13 cellular contexts compared by ENCODE assay signal in the genomic region with DNA sequence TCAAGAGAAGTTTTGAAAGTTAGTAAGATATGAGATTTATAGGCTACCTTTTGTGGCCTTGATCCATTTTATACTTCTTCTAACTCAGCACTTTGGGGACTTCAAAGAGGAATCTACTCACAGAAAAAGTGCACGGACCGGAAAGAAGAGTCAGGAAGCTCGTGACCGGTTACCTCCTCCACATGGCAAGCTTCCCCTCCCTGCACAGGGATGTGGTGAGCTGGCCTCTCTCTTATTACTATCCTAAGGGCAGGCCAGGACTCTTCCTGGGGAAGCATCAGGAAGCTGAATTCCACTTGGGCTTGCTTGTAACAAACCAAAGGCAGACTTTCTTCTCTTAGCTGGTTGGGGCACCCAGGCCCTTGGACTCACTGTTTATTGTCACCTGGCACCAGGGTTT.
"Had no signal": no experiment of that assay in that cellular context is flagged by ENCODE, and none has a peak within 500 bp of the region (broad histone marks: within the 10 kb centered on the region; RNA-seq: fewer than 3 reads in every experiment).

No MANE protein-coding gene starts in this region.

- DNase-seq: activated CD4-positive, alpha-beta memory T cell treated with anti-CD3 and anti-CD28 coated beads for 36 hours; activated CD4-positive, CD25-positive, alpha-beta regulatory T cell treated with anti-CD3 and anti-CD28 coated beads, Interleukin-2, amount 50 U/mL, for 72 hours; activated gamma-delta T cell; activated naive CD8-positive, alpha-beta T cell treated with anti-CD3 and anti-CD28 coated beads for 36 hours; activated T-cell treated with anti-CD3 and anti-CD28 coated beads, Interleukin-2, amount 50 U/mL, for 48 hours; anterior cingulate cortex; esophagus squamous epithelium; gastrocnemius medialis; heart right ventricle; naive thymus-derived CD4-positive, alpha-beta T cell; right lobe of liver had no signal

- H3K27ac ChIP-seq: esophagus squamous epithelium, gastrocnemius medialis, heart right ventricle, right lobe of liver, tibial nerve had no signal

- H3K36me3 Mint-ChIP-seq: activated CD4-positive, alpha-beta memory T cell treated with anti-CD3 and anti-CD28 coated beads for 36 hours; activated naive CD8-positive, alpha-beta T cell treated with anti-CD3 and anti-CD28 coated beads for 36 hours; naive thymus-derived CD4-positive, alpha-beta T cell; stimulated activated memory B cell treated with anti-CD40 and anti-IgM and Interleukin-4, amounts not matched to agents 10 μg/mL and 1 μg/mL and 100 μg/mL, for 72 hours had no signal

- H3K4me1 Mint-ChIP-seq: activated naive CD8-positive, alpha-beta T cell treated with anti-CD3 and anti-CD28 coated beads for 36 hours; naive thymus-derived CD4-positive, alpha-beta T cell; stimulated activated memory B cell treated with anti-CD40 and anti-IgM and Interleukin-4, amounts not matched to agents 10 μg/mL and 1 μg/mL and 100 μg/mL, for 72 hours had no signal

- H3K27ac Mint-ChIP-seq: activated CD4-positive, alpha-beta memory T cell treated with anti-CD3 and anti-CD28 coated beads for 36 hours; activated naive CD8-positive, alpha-beta T cell treated with anti-CD3 and anti-CD28 coated beads for 36 hours; naive thymus-derived CD4-positive, alpha-beta T cell; stimulated activated memory B cell treated with anti-CD40 and anti-IgM and Interleukin-4, amounts not matched to agents 10 μg/mL and 1 μg/mL and 100 μg/mL, for 72 hours had no signal

- H3K36me3 ChIP-seq: esophagus squamous epithelium, gastrocnemius medialis, heart right ventricle, right lobe of liver, tibial nerve had no signal

- H3K9me3 ChIP-seq: esophagus squamous epithelium, gastrocnemius medialis, heart right ventricle, right lobe of liver, tibial nerve had no signal

- H3K9me3 Mint-ChIP-seq: activated CD4-positive, alpha-beta memory T cell treated with anti-CD3 and anti-CD28 coated beads for 36 hours; activated naive CD8-positive, alpha-beta T cell treated with anti-CD3 and anti-CD28 coated beads for 36 hours; naive thymus-derived CD4-positive, alpha-beta T cell; stimulated activated memory B cell treated with anti-CD40 and anti-IgM and Interleukin-4, amounts not matched to agents 10 μg/mL and 1 μg/mL and 100 μg/mL, for 72 hours had no signal

- H3K27me3 ChIP-seq: esophagus squamous epithelium, gastrocnemius medialis, heart right ventricle, right lobe of liver, tibial nerve had no signal

- ATAC-seq: gastrocnemius medialis; heart right ventricle; naive thymus-derived CD4-positive, alpha-beta T cell; right lobe of liver; stimulated activated memory B cell treated with anti-CD40 and anti-IgM and Interleukin-4, amounts not matched to agents 10 μg/mL and 1 μg/mL and 100 μg/mL, for 72 hours had no signal

- H3K4me3 Mint-ChIP-seq: activated CD4-positive, alpha-beta memory T cell treated with anti-CD3 and anti-CD28 coated beads for 36 hours; activated naive CD8-positive, alpha-beta T cell treated with anti-CD3 and anti-CD28 coated beads for 36 hours; naive thymus-derived CD4-positive, alpha-beta T cell; stimulated activated memory B cell treated with anti-CD40 and anti-IgM and Interleukin-4, amounts not matched to agents 10 μg/mL and 1 μg/mL and 100 μg/mL, for 72 hours had no signal

- H3K4me3 ChIP-seq: esophagus squamous epithelium, gastrocnemius medialis, heart right ventricle, right lobe of liver, tibial nerve had no signal

- H3K4me1 ChIP-seq: esophagus squamous epithelium, gastrocnemius medialis, heart right ventricle, right lobe of liver, tibial nerve had no signal

- H3K27me3 Mint-ChIP-seq: activated CD4-positive, alpha-beta memory T cell treated with anti-CD3 and anti-CD28 coated beads for 36 hours; activated naive CD8-positive, alpha-beta T cell treated with anti-CD3 and anti-CD28 coated beads for 36 hours; stimulated activated memory B cell treated with anti-CD40 and anti-IgM and Interleukin-4, amounts not matched to agents 10 μg/mL and 1 μg/mL and 100 μg/mL, for 72 hours had no signal
